1 cellular context compared by ENCODE assay signal in the genomic region with DNA sequence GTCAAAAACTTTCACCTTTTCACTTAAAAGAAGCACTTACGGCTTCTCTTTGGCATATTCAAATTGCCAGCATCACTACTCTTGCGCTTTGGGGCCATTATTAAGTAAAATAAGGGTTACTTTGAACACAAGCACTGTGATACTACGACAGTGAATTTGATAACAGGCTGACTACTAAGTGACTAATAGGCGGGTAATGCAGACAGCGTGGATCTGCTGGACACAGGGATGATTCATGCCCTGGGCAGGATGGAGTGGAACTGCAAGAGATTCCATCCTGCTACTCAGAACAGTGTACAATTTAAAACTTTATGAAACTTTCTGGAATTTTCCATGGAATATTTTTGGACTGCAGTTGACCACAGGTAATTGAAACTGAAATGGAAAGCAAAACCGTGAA.
TF ChIP-seq lines count a peak whose summit lies in the region.

No MANE protein-coding gene starts in this region.

TF ChIP-seq in HCT116, 20 proteins besides CTCF, POLR2A, EP300 and RAD21 (continued from another document):
- TF ChIP-seq SP1 (IDR thresholded peaks at IDR 0.05; ENCODE audit: low read depth) (peak; percentile 82), FOSL1 (IDR thresholded peaks at IDR 0.05; ENCODE audit: low read depth) (peak; percentile 98), SIN3A (IDR thresholded peaks at IDR 0.05; ENCODE audit: low read depth) (peak; percentile 68; the same call in 1 of the 2 replicates)
TF ChIP-seq in HCT116: peak in this region for 11.
